Comparison of ENCODE assay signal across 10 cellular contexts in genomic region chr5:67257063-67257462, GRCh38.
"Had no signal": no experiment of that assay in that cellular context is flagged by ENCODE, and none has a peak within 500 bp of the region (broad histone marks: within the 10 kb centered on the region; RNA-seq: fewer than 3 reads in every experiment).

No MANE protein-coding gene starts in this region.

- H3K27me3 ChIP-seq: heart right ventricle, right atrium auricular region had no signal

- H3K4me3 ChIP-seq: heart right ventricle, right atrium auricular region, smooth muscle cell had no signal

- H3K27ac ChIP-seq: heart right ventricle, right atrium auricular region had no signal

- H3K9me3 ChIP-seq: right atrium auricular region had no signal

- ATAC-seq: activated CD4-positive, alpha-beta T cell treated with anti-CD3 and anti-CD28 coated beads for 36 hours; heart right ventricle; naive thymus-derived CD8-positive, alpha-beta T cell had no signal

- H3K4me2 ChIP-seq: smooth muscle cell had no signal

- H3K36me3 ChIP-seq: heart right ventricle, right atrium auricular region had no signal

- H3K4me1 ChIP-seq: heart right ventricle, right atrium auricular region had no signal

- DNase-seq: activated CD4-positive, alpha-beta memory T cell treated with anti-CD3 and anti-CD28 coated beads, Interleukin-2, amount 10 ng/mL, durations not matched to agents 7 days and 5 days; activated CD4-positive, alpha-beta T cell treated with anti-CD3 and anti-CD28 coated beads for 36 hours; activated naive CD4-positive, alpha-beta T cell treated with anti-CD3 and anti-CD28 coated beads, Interleukin-2, amount 50 U/mL, for 16 hours; activated T-cell treated with anti-CD3 and anti-CD28 coated beads, Interleukin-2, amount 50 U/mL, for 24 hours; foreskin melanocyte; heart right ventricle; naive thymus-derived CD8-positive, alpha-beta T cell; T-helper 2 cell had no signal
